ENCODE assay signal across 16 cellular contexts in the genomic region with DNA sequence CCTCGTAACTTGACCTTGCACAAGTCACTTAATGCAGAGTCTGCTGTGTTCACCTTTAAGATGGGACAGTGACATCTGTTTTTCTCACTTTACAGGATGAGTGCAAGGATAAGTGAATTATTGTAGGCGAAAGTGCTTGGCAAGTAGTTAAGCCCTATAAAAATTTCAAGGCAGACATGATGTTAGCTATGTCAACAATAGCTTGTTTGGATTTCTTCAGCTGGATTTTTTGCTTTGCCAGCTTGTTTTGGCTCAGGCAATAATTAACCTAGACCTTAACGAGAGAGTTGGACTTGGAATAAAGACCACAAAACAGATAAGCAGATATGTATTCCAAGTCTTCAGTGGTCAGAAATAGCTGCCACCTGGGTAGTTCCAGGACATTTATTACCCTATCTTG.
DNase-seq lines count a peak whose midpoint lies in the region; ATAC-seq and TF ChIP-seq lines count a peak whose summit lies in the region.
"Had no signal": no experiment of that assay in that cellular context is flagged by ENCODE, and none has a peak within 500 bp of the region (broad histone marks: within the 10 kb centered on the region; RNA-seq: fewer than 3 reads in every experiment).

No MANE protein-coding gene starts in this region.

- peaks cover 0 to 8% of the 10 kb centered on the region in 2 donors for H3K9me3 ChIP-seq in left lung

- TF ChIP-seq CTCF in astrocyte of the cerebellum (IDR thresholded peaks at IDR 0.05; ENCODE audit: low read depth, low read length, missing control alignments) (no peak), left lung (IDR thresholded peaks at IDR 0.05) (no peak)

- H3K27me3 ChIP-seq in left lung, result no peaks in the 10 kb centered on the region
- H3K27me3 ChIP-seq: neutrophil had no signal

- in situ Hi-C loops in astrocyte of the cerebellum (cut with HindIII; ENCODE audit: low sequenced_read_pairs), result no loop called here

- no peaks in the 10 kb centered on the region for H3K36me3 ChIP-seq in left lung
- H3K36me3 ChIP-seq: left ventricle myocardium inferior, neutrophil had no signal

- H3K4me1 ChIP-seq in left lung, result no peaks in the 10 kb centered on the region

- H3K4me3 ChIP-seq in astrocyte of the cerebellum (ENCODE audit: low read depth, low read length), result no peak overlapping the region
- H3K4me3 ChIP-seq in left lung, result no peak overlapping the region
- H3K4me3 ChIP-seq: left ventricle myocardium inferior had no signal

- ATAC-seq in left lung, result peak; percentile 77
- ATAC-seq in HG03442 (IDR thresholded peaks at IDR 0.05; ENCODE audit: unreplicated experiment), result no peak

- intact Hi-C loops in left lung (cut with DNase I), result no loop called here

- DNase-seq in COR-L47 (lab: John Stamatoyannopoulos, UW) (peak; percentile 62), NCI-H2029 (lab: John Stamatoyannopoulos, UW) (peak; percentile 7), astrocyte of the cerebellum (ENCODE audit: low read depth) (peak; percentile 55), left lung (no peak), GM19240 (ENCODE audit: insufficient read length, low spot score) (no peak), NOMO-1 treated with DMSO at 0.1 percent for 48 hours (lab: John Stamatoyannopoulos, UW; ENCODE audit: unreplicated experiment) (no peak)
- DNase-seq in effector CD8-positive, alpha-beta T cell (lab: John Stamatoyannopoulos, UW), result no peak
- DNase-seq: activated CD8-positive, alpha-beta memory T cell treated with anti-CD3 and anti-CD28 coated beads, Interleukin-2, amount 50 U/mL, for 4 hours; amniotic stem cell; effector CD4-positive, alpha-beta T cell; EL; HCEC 1CT; left ventricle myocardium inferior; NCI-H2171 treated with DMSO at 0.1 percent for 48 hours had no signal

- H3K27ac ChIP-seq in left lung, result no peak overlapping the region
- H3K27ac ChIP-seq: left ventricle myocardium inferior, neutrophil had no signal

Comparison
In these comparisons a context has a peak if more than half of its experiments do, and no peak if none do; other contexts are left out.
1. DNase-seq: peak in COR-L47 (single experiment), NCI-H2029 (single experiment) and astrocyte of the cerebellum (single experiment); none in left lung (0 of 2), GM19240 (single experiment), effector CD8-positive, alpha-beta T cell (single experiment) and NOMO-1 treated with DMSO at 0.1 percent for 48 hours (single experiment).